In the genomic region with DNA sequence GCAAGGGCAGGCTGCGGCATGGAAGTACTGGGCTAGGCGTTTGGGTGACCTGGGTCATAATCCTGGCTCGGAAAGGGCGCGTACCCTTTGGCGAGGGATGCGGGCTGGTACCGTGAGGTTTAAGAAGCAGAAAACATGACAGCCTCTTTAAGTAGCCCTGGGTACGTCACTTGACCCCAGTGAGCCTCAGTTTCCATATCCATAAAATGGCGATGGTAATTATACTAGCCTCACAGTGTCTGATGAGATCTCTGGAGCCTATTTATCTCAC, we compare ENCODE assay signal across 7 cellular contexts. TPM values are rescaled to one million over a fixed set of nuclear protein-coding genes. Genes with fewer than 3 reads are reported as not detected.
DNase-seq lines count a peak whose midpoint lies in the region; ATAC-seq lines count a peak whose summit lies in the region.

No MANE protein-coding gene starts in this region.

- peaks cover 76% of the 10 kb centered on the region for H3K4me1 Mint-ChIP-seq in activated T-helper 1 cell treated with anti-CD3 and anti-CD28 coated beads, Interleukin-12 subunit alpha, Interleukin-12 subunit beta, Interleukin-2, Interleukin-4 antibody, amounts not matched to agents 30 ng/mL and 10 ng/mL and 1 ng/mL, durations not matched to agents 14 hours and 24 hours and 36 hours (ENCODE audit: low read depth)

- intact Hi-C loops in activated T-helper 1 cell treated with anti-CD3 and anti-CD28 coated beads, Interleukin-12 subunit alpha, Interleukin-12 subunit beta, Interleukin-2, Interleukin-4 antibody, amounts not matched to agents 30 ng/mL and 10 ng/mL and 1 ng/mL, durations not matched to agents 14 hours and 24 hours and 36 hours (cut with micrococcal nuclease): loop anchor here (1.0 to 5.0 kb wide), 3 partner anchors 66 to 356 kb away; partner anchors contain the start of gene DHDDS

- peak overlapping the region; percentile 94 for H3K27ac Mint-ChIP-seq in activated T-helper 1 cell treated with anti-CD3 and anti-CD28 coated beads, Interleukin-12 subunit alpha, Interleukin-12 subunit beta, Interleukin-2, Interleukin-4 antibody, amounts not matched to agents 30 ng/mL and 10 ng/mL and 1 ng/mL, durations not matched to agents 14 hours and 24 hours and 36 hours

- no peaks in the 10 kb centered on the region for H3K9me3 Mint-ChIP-seq in activated T-helper 1 cell treated with anti-CD3 and anti-CD28 coated beads, Interleukin-12 subunit alpha, Interleukin-12 subunit beta, Interleukin-2, Interleukin-4 antibody, amounts not matched to agents 30 ng/mL and 10 ng/mL and 1 ng/mL, durations not matched to agents 14 hours and 24 hours and 36 hours

- peaks cover 14% of the 10 kb centered on the region for H3K36me3 Mint-ChIP-seq in activated T-helper 1 cell treated with anti-CD3 and anti-CD28 coated beads, Interleukin-12 subunit alpha, Interleukin-12 subunit beta, Interleukin-2, Interleukin-4 antibody, amounts not matched to agents 30 ng/mL and 10 ng/mL and 1 ng/mL, durations not matched to agents 14 hours and 24 hours and 36 hours (ENCODE audit: low read depth)

- peak overlapping the region; percentile 82 for H3K4me3 ChIP-seq in iPS-11a (ENCODE audit: low read depth, low read length)

- peak overlapping the region; percentile 97 for H3K4me3 Mint-ChIP-seq in activated T-helper 1 cell treated with anti-CD3 and anti-CD28 coated beads, Interleukin-12 subunit alpha, Interleukin-12 subunit beta, Interleukin-2, Interleukin-4 antibody, amounts not matched to agents 30 ng/mL and 10 ng/mL and 1 ng/mL, durations not matched to agents 14 hours and 24 hours and 36 hours

- no peak for ATAC-seq in stimulated activated naive CD8-positive, alpha-beta T cell treated with anti-CD3 and anti-CD28 coated beads, Interleukin-15, Interleukin-2, amounts not matched to agents 100 U/mL and 50 U/mL, for 24 hours

- DNase-seq in HT-29 (ENCODE audit: low spot score) (peak; percentile 21), T-helper 9 cell (no peak), NCI-H345 treated with DMSO at 0.1 percent for 48 hours (lab: John Stamatoyannopoulos, UW; ENCODE audit: unreplicated experiment) (no peak), NCI-H1436 (lab: John Stamatoyannopoulos, UW) (no peak)
- no peak for DNase-seq in activated T-helper 1 cell treated with anti-CD3 and anti-CD28 coated beads, Interleukin-12 subunit alpha, Interleukin-12 subunit beta, Interleukin-2, Interleukin-4 antibody, amounts not matched to agents 30 ng/mL and 10 ng/mL and 1 ng/mL, durations not matched to agents 14 hours and 24 hours and 36 hours (ENCODE audit: low spot score)
- DNase-seq in stimulated activated naive CD8-positive, alpha-beta T cell treated with anti-CD3 and anti-CD28 coated beads, Interleukin-15, Interleukin-2, amounts not matched to agents 100 U/mL and 50 U/mL, for 24 hours: peak; percentile 49

- peaks cover 1% of the 10 kb centered on the region for H3K27me3 Mint-ChIP-seq in activated T-helper 1 cell treated with anti-CD3 and anti-CD28 coated beads, Interleukin-12 subunit alpha, Interleukin-12 subunit beta, Interleukin-2, Interleukin-4 antibody, amounts not matched to agents 30 ng/mL and 10 ng/mL and 1 ng/mL, durations not matched to agents 14 hours and 24 hours and 36 hours (ENCODE audit: insufficient read depth)

RNA-seq across cellular contexts. Expression of gene PIGV, which starts 0.7 kb away (rescaled TPM):
- total RNA-seq in HT-29 (2014; rRNA removed; shearing (Covaris generic)): 16.8 and 20.0 TPM in 2 replicates
- 18.5 and 22.6 TPM in 2 replicates for total RNA-seq in activated T-helper 1 cell treated with anti-CD3 and anti-CD28 coated beads, Interleukin-12 subunit alpha, Interleukin-12 subunit beta, Interleukin-2, Interleukin-4 antibody, amounts not matched to agents 30 ng/mL and 10 ng/mL and 1 ng/mL, durations not matched to agents 14 hours and 24 hours and 36 hours

RNA-seq across cellular contexts. Expression of gene ZDHHC18, which starts 38.0 kb away (rescaled TPM):
- total RNA-seq in HT-29 (2014; rRNA removed; shearing (Covaris generic)): 22.9 and 30.0 TPM in 2 replicates
- total RNA-seq in activated T-helper 1 cell treated with anti-CD3 and anti-CD28 coated beads, Interleukin-12 subunit alpha, Interleukin-12 subunit beta, Interleukin-2, Interleukin-4 antibody, amounts not matched to agents 30 ng/mL and 10 ng/mL and 1 ng/mL, durations not matched to agents 14 hours and 24 hours and 36 hours: 87.3 and 94.4 TPM in 2 replicates

Comparison
In these comparisons a context has a peak if more than half of its experiments do, and no peak if none do; other contexts are left out.
1. DNase-seq: peak in HT-29 (single experiment) and stimulated activated naive CD8-positive, alpha-beta T cell treated with anti-CD3 and anti-CD28 coated beads, Interleukin-15, Interleukin-2, amounts not matched to agents 100 U/mL and 50 U/mL, for 24 hours (single experiment); none in activated T-helper 1 cell treated with anti-CD3 and anti-CD28 coated beads, Interleukin-12 subunit alpha, Interleukin-12 subunit beta, Interleukin-2, Interleukin-4 antibody, amounts not matched to agents 30 ng/mL and 10 ng/mL and 1 ng/mL, durations not matched to agents 14 hours and 24 hours and 36 hours (single experiment), T-helper 9 cell (single experiment), NCI-H345 treated with DMSO at 0.1 percent for 48 hours (single experiment) and NCI-H1436 (single experiment).